9 cellular contexts compared by ENCODE assay signal in the genomic region with DNA sequence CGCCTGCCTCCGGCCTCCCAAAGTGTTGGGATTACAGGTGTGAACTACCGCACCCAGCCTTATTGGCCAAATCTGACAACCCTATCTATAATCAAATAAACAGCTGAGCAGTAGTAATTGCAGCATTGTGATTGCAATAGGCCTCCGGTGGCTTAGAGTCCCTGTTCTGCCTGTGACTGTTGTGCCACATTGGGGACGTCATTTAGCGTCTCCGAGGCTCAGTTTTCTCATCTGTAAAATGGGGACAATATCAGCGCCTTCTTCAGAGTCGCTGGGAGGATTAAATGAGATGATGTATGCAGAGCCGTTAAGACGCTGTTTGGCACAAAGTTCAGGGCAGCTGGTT. TPM values are rescaled to one million over a fixed set of nuclear protein-coding genes. Genes with fewer than 3 reads are reported as not detected.
A peak's percentile ranks its signal among the peaks of the same experiment; 100 is the strongest.
DNase-seq lines count a peak whose midpoint lies in the region; ATAC-seq, FAIRE-seq and TF ChIP-seq lines count a peak whose summit lies in the region.
"Had no signal": no experiment of that assay in that cellular context is flagged by ENCODE, and none has a peak within 500 bp of the region (broad histone marks: within the 10 kb centered on the region; RNA-seq: fewer than 3 reads in every experiment).

No MANE protein-coding gene starts in this region.

- peak overlapping the region; percentile 82 to 88 (median 86) for H3K4me3 Mint-ChIP-seq in CD4-positive, alpha-beta memory T cell

- H3K9ac ChIP-seq in endothelial cell of umbilical vein (replicated peaks; ENCODE audit: extremely low read depth, insufficient read depth, low read length): peak overlapping the region; percentile 88

- POLR2A ChIA-PET in CD4-positive, alpha-beta memory T cell (lab: Charles Lee; ENCODE audit: partially characterized antibody): interaction anchor here (0.7 to 4.7 kb wide), 15 partner anchors 9 to 999 kb away, joined by 3 to 71 read pairs (median 4); a partner anchor contains a TSS
- POLR2A ChIA-PET in Panc1 (lab: Charles Lee): no interaction called here
- POLR2A ChIA-PET in endothelial cell of umbilical vein (lab: Charles Lee): no interaction called here

- H3K27me3 ChIP-seq in CD4-positive, alpha-beta memory T cell (ENCODE audit: insufficient read depth, low read length): no peaks in the 10 kb centered on the region
- H3K27me3 ChIP-seq in Panc1 (ENCODE audit: control insufficient read depth, insufficient read depth, low read length) (no peaks in the 10 kb centered on the region), endothelial cell of umbilical vein (ENCODE audit: control insufficient read depth in 2 of 2, insufficient read depth in 2 of 2, low read length in 2 of 2) (no peaks in the 10 kb centered on the region), neuron (ENCODE audit: insufficient read depth, low read length) (no peaks in the 10 kb centered on the region)

- H3K27me3 Mint-ChIP-seq in CD4-positive, alpha-beta memory T cell: no peaks in the 10 kb centered on the region

- H3K79me2 ChIP-seq in endothelial cell of umbilical vein (ENCODE audit: control insufficient read depth, insufficient read depth, low read length): peaks cover 44% of the 10 kb centered on the region

- peaks cover 3 to 8% of the 10 kb centered on the region in 2 donors for H3K36me3 Mint-ChIP-seq in CD4-positive, alpha-beta memory T cell

- H3K4me1 ChIP-seq in CD4-positive, alpha-beta memory T cell (ENCODE audit: insufficient read depth, low read length): peaks cover 56% of the 10 kb centered on the region
- H3K4me1 ChIP-seq in Panc1 (ENCODE audit: control insufficient read depth, insufficient read depth, low read length) (peaks cover 71% of the 10 kb centered on the region), endothelial cell of umbilical vein (ENCODE audit: control insufficient read depth, extremely low read depth, insufficient read depth, low read length) (peaks cover 68% of the 10 kb centered on the region), neuron (ENCODE audit: insufficient read depth, low read length) (peaks cover 15% of the 10 kb centered on the region)

- H3K9me3 Mint-ChIP-seq in CD4-positive, alpha-beta memory T cell: no peaks in the 10 kb centered on the region

- intact Hi-C loops in CD4-positive, alpha-beta memory T cell (cut with micrococcal nuclease): loop anchor here (1.0 to 5.0 kb wide), 3 partner anchors 13 to 135 kb away; a partner anchor contains a TSS
- intact Hi-C loops in Panc1 (cut with micrococcal nuclease; ENCODE audit: unreplicated experiment): loop anchor here (5.0 kb wide), 1 partner anchor 35 kb away; no protein-coding TSS in a partner anchor
- intact Hi-C loops in endothelial cell of umbilical vein (cut with micrococcal nuclease): loop anchor here (1.0 kb wide), 2 partner anchors 37 to 134 kb away; no protein-coding TSS in a partner anchor

- CTCF ChIA-PET in CD4-positive, alpha-beta memory T cell (lab: Charles Lee; ENCODE audit: partially characterized antibody): interaction anchor here (0.8 to 5.2 kb wide), 12 partner anchors 9 to 135 kb away, joined by 3 to 100 read pairs (median 5); no protein-coding TSS in a partner anchor
- CTCF ChIA-PET in Panc1 (lab: Charles Lee): interaction anchor here (0.6 to 1.0 kb wide), 2 partner anchors 38 to 339 kb away, joined by 4 to 5 read pairs; no protein-coding TSS in a partner anchor
- CTCF ChIA-PET in endothelial cell of umbilical vein (lab: Charles Lee): interaction anchor here (0.6 to 10.9 kb wide), 12 partner anchors 9 to 745 kb away, joined by 3 to 148 read pairs (median 8); no protein-coding TSS in a partner anchor

- H2AFZ ChIP-seq in endothelial cell of umbilical vein (ENCODE audit: low read depth, low read length): peak overlapping the region; percentile 25
- H2AFZ ChIP-seq in neuron (ENCODE audit: low read depth, low read length): peak overlapping the region; percentile 92

- peak overlapping the region; percentile 81 to 96 (median 91) for H3K27ac Mint-ChIP-seq in CD4-positive, alpha-beta memory T cell

- H4K20me1 ChIP-seq in endothelial cell of umbilical vein (replicated peaks; ENCODE audit: control insufficient read depth, extremely low read depth, insufficient read depth, low read length): no peaks in the 10 kb centered on the region

- H3K4me2 ChIP-seq in endothelial cell of umbilical vein (ENCODE audit: insufficient read depth, low read length): peak overlapping the region; percentile 6

- H3K9me1 ChIP-seq in endothelial cell of umbilical vein (replicated peaks; ENCODE audit: control insufficient read depth, extremely low read depth, insufficient read depth, low read length): no peaks in the 10 kb centered on the region

- dilution Hi-C loops in endothelial cell of umbilical vein (cut with MboI; ENCODE audit: extremely low pct_ligation_motif_present, low sequenced_read_pairs): no loop called here

- BruUV-seq in Panc1 (replicated peaks; lab: Mats Ljungman, UMichigan) (no TSS peak), endothelial cell of umbilical vein (replicated peaks; lab: Mats Ljungman, UMichigan) (no TSS peak)

- H3K9me3 ChIP-seq in CD4-positive, alpha-beta memory T cell (ENCODE audit: control insufficient read depth in 1 of 2, low read length in 2 of 2): no peaks in the 10 kb centered on the region
- H3K9me3 ChIP-seq in Panc1 (ENCODE audit: control insufficient read depth, insufficient read depth, low read depth, low read length) (no peaks in the 10 kb centered on the region), endothelial cell of umbilical vein (replicated peaks; ENCODE audit: control insufficient read depth, insufficient read depth, low read length) (no peaks in the 10 kb centered on the region), neuron (ENCODE audit: low read length) (no peaks in the 10 kb centered on the region)

- no peak for ATAC-seq in Panc1

- no peaks in the 10 kb centered on the region for H3K36me3 ChIP-seq in CD4-positive, alpha-beta memory T cell (ENCODE audit: insufficient read depth, low read length)
- H3K36me3 ChIP-seq in Panc1 (ENCODE audit: control insufficient read depth, insufficient read depth, low read length) (peaks cover 2% of the 10 kb centered on the region; the same call in 1 of the 2 replicates), endothelial cell of umbilical vein (ENCODE audit: control insufficient read depth in 2 of 2, extremely low read depth in 1 of 2, insufficient read depth in 2 of 2, low read length in 2 of 2) (peaks cover 0 to 3% of the 10 kb centered on the region in 2 experiments), neuron (ENCODE audit: insufficient read depth, low read length) (peaks cover 5% of the 10 kb centered on the region)

- no peak for TF ChIP-seq POLR2A in endothelial cell of umbilical vein (IDR thresholded peaks at IDR 0.05; ENCODE audit: low read depth, low read length)

- no peak for TF ChIP-seq CTCF in Panc1 (IDR thresholded peaks at IDR 0.05)
- TF ChIP-seq CTCF in endothelial cell of umbilical vein (IDR thresholded peaks at IDR 0.05; ENCODE audit: extremely low read depth in 1 of 2, insufficient read depth in 1 of 2, low read depth in 1 of 2, low read length in 2 of 2): no peak
- TF ChIP-seq CTCF in GM13976 (IDR thresholded peaks at IDR 0.05; ENCODE audit: borderline replicate concordance, control extremely low read depth, extremely low read depth, insufficient read depth, missing control alignments): no peak

- peaks cover 44 to 70% (median 54%) of the 10 kb centered on the region in 4 donors for H3K4me1 Mint-ChIP-seq in CD4-positive, alpha-beta memory T cell

- peak overlapping the region; percentile 79 for H3K27ac ChIP-seq in CD4-positive, alpha-beta memory T cell (ENCODE audit: low read depth, low read length)
- H3K27ac ChIP-seq in Panc1 (ENCODE audit: low read length) (peak overlapping the region; percentile 94), endothelial cell of umbilical vein (ENCODE audit: insufficient read depth, low read depth, low read length) (peak overlapping the region; percentile 50)

- no peak for FAIRE-seq in endothelial cell of umbilical vein (lab: Jason Lieb, UNC)
- FAIRE-seq: RCC 7860 had no signal

- no peak for DNase-seq in CD4-positive, alpha-beta memory T cell
- DNase-seq in Panc1 (ENCODE audit: low read depth, low spot score) (no peak), endothelial cell of umbilical vein (ENCODE audit: low read depth, low spot score) (no peak), iPS-NIHi11 (ENCODE audit: low spot score) (no peak), GM13976 (ENCODE audit: low spot score) (no peak), C1 segment of cervical spinal cord (lab: John Stamatoyannopoulos, UW) (no peak), NCI-H146 (lab: John Stamatoyannopoulos, UW) (no peak)

- in situ Hi-C loops in Panc1 (cut with HindIII; ENCODE audit: low pct_unique_long_range_greater_than_20kb, low sequenced_read_pairs): no loop called here
- in situ Hi-C loops in GM13976 (cut with MboI; ENCODE audit: low sequenced_read_pairs, unreplicated experiment): no loop called here

- H3K4me3 ChIP-seq in CD4-positive, alpha-beta memory T cell (ENCODE audit: low read length in 2 of 2): peak overlapping the region; percentile 43 to 74
- peak overlapping the region; percentile 57 to 74 for H3K4me3 ChIP-seq in Panc1 (ENCODE audit: low read depth in 2 of 2, low read length in 2 of 2)
- no peak overlapping the region for H3K4me3 ChIP-seq in endothelial cell of umbilical vein (replicated peaks in 1 of 3; ENCODE audit: insufficient read depth in 1 of 3, low read depth in 1 of 3, low read length in 3 of 3)
- peak overlapping the region; percentile 90 for H3K4me3 ChIP-seq in neuron (ENCODE audit: low read length)

RNA-seq across cellular contexts. Expression of a gene that starts 0.5 kb away (rescaled TPM):
- 100 to 1,000 TPM; 178 to 180 TPM for total RNA-seq in CD4-positive, alpha-beta memory T cell
- polyA plus RNA-seq in CD4-positive, alpha-beta memory T cell: 100 to 1,000 TPM; 146 to 231 TPM
- total RNA-seq in Panc1 (2021; ENCODE audit: unreplicated experiment) (171 TPM), endothelial cell of umbilical vein (316 and 420 TPM in 2 replicates)
- 189 TPM for polyA plus RNA-seq in Panc1 (2012; ENCODE audit: insufficient read length)
- polyA plus RNA-seq in endothelial cell of umbilical vein: 82.0 and 110 TPM in 2 replicates
- polyA plus RNA-seq in endothelial cell of umbilical vein (2011; cell fraction: cytosol; rRNA removed): 160 and 168 TPM in 2 replicates
- polyA plus RNA-seq in endothelial cell of umbilical vein (2011; cell fraction: nucleus; rRNA removed): 332 and 370 TPM in 2 replicates
- polyA plus RNA-seq in endothelial cell of umbilical vein (2012): 262 and 405 TPM in 2 replicates
- polyA minus RNA-seq in endothelial cell of umbilical vein: 205 and 211 TPM in 2 replicates
- 44.4 TPM for polyA minus RNA-seq in endothelial cell of umbilical vein (2011; cell fraction: cytosol; rRNA and poly(A)+ RNA removed)
- polyA minus RNA-seq in endothelial cell of umbilical vein (2011; cell fraction: nucleus; rRNA and poly(A)+ RNA removed): 100 and 114 TPM in 2 replicates

RNA-seq across cellular contexts. Expression of a gene that starts 46.3 kb away (rescaled TPM):
- under 1 TPM; 0.32 to 0.55 TPM for total RNA-seq in CD4-positive, alpha-beta memory T cell
- under 1 TPM in 1 of 2 donors, not detected in 1; 0.33 TPM for polyA plus RNA-seq in CD4-positive, alpha-beta memory T cell
- total RNA-seq in Panc1 (2021; ENCODE audit: unreplicated experiment): 0.28 TPM
- 0.22 TPM for polyA plus RNA-seq in Panc1 (2012; ENCODE audit: insufficient read length)
- not detected in 2 replicates for total RNA-seq in endothelial cell of umbilical vein
- polyA plus RNA-seq in endothelial cell of umbilical vein: not detected in 2 replicates
- polyA plus RNA-seq in endothelial cell of umbilical vein (2011; cell fraction: cytosol; rRNA removed): not detected in 2 replicates
- polyA plus RNA-seq in endothelial cell of umbilical vein (2011; cell fraction: nucleus; rRNA removed): 0.07 and 0.25 TPM in 2 replicates
- polyA plus RNA-seq in endothelial cell of umbilical vein (2012): not detected in 2 replicates
- not detected in 2 replicates for polyA minus RNA-seq in endothelial cell of umbilical vein
- not detected for polyA minus RNA-seq in endothelial cell of umbilical vein (2011; cell fraction: cytosol; rRNA and poly(A)+ RNA removed)
- polyA minus RNA-seq in endothelial cell of umbilical vein (2011; cell fraction: nucleus; rRNA and poly(A)+ RNA removed): not detected in 2 replicates

Comparison
In these comparisons a context has a peak if more than half of its experiments do, and no peak if none do; other contexts are left out.
1. H3K4me3 ChIP-seq: peak in CD4-positive, alpha-beta memory T cell (2 of 2), Panc1 (2 of 2) and neuron (single experiment); none in endothelial cell of umbilical vein (0 of 3).
2. Peak in every context shown above with its lines, with median percentiles within 50 percentile points of each other: H3K27ac ChIP-seq.